10 cellular contexts compared by ENCODE assay signal in genomic region chr13:46615888-46616531, GRCh38.
DNase-seq lines count a peak whose midpoint lies in the region; ATAC-seq and TF ChIP-seq lines count a peak whose summit lies in the region.
"Had no signal": no experiment of that assay in that cellular context is flagged by ENCODE, and none has a peak within 500 bp of the region (broad histone marks: within the 10 kb centered on the region; RNA-seq: fewer than 3 reads in every experiment).

No MANE protein-coding gene starts in this region.

- H3K27me3 ChIP-seq in CD4-positive, alpha-beta T cell (ENCODE audit: control insufficient read depth, insufficient read depth, low read length), result no peaks in the 10 kb centered on the region
- H3K27me3 ChIP-seq in PC-9 (ENCODE audit: insufficient read depth, low read depth), result no peaks in the 10 kb centered on the region
- H3K27me3 ChIP-seq: neural progenitor cell had no signal

- H3K9me3 ChIP-seq in CD4-positive, alpha-beta T cell (ENCODE audit: control insufficient read depth, low read length), result no peaks in the 10 kb centered on the region
- no peaks in the 10 kb centered on the region; the same call in 1 of the 2 replicates for H3K9me3 ChIP-seq in PC-9 (ENCODE audit: insufficient read depth, low read depth)

- no peaks in the 10 kb centered on the region for H3K9me2 ChIP-seq in PC-9 (ENCODE audit: insufficient read depth)

- CTCF ChIA-PET in CD4-positive, alpha-beta T cell (lab: Charles Lee), result interaction anchor here (1.7 kb wide), 1 partner anchor 65 kb away, joined by 4 read pairs; no protein-coding TSS in a partner anchor
- CTCF ChIA-PET in PC-9 (lab: Charles Lee), result no interaction called here

- no peaks in the 10 kb centered on the region for H3K27me3 Mint-ChIP-seq in progenitor cell of endocrine pancreas
- no peaks in the 10 kb centered on the region for H3K27me3 Mint-ChIP-seq in CD4-positive, alpha-beta T cell

- H4K20me1 ChIP-seq in PC-9 (ENCODE audit: insufficient read depth), result peaks cover 10% of the 10 kb centered on the region; the same call in 1 of the 2 replicates

- H3K27ac ChIP-seq in CD4-positive, alpha-beta T cell (ENCODE audit: low read depth, low read length), result no peak overlapping the region
- no peak overlapping the region for H3K27ac ChIP-seq in PC-9
- H3K27ac ChIP-seq: neural progenitor cell had no signal

- no peaks in the 10 kb centered on the region for H3K4me1 ChIP-seq in PC-9 (replicated peaks; ENCODE audit: insufficient read depth)

- DNase-seq in AG08395 (ENCODE audit: low spot score) (peak; percentile 48), NCI-H69 (lab: John Stamatoyannopoulos, UW) (peak; percentile 6), foreskin melanocyte (peak; percentile 58), progenitor cell of endocrine pancreas (ENCODE audit: low spot score, unreplicated experiment) (no peak), DMS114 treated with DMSO at 0.1 percent for 48 hours (lab: John Stamatoyannopoulos, UW; ENCODE audit: unreplicated experiment) (no peak), SIG-M5 (lab: John Stamatoyannopoulos, UW) (no peak), PC-9 (no peak)
- DNase-seq in CD4-positive, alpha-beta T cell, result no peak
- DNase-seq: NCI-H510A had no signal

- intact Hi-C loops in CD4-positive, alpha-beta T cell (cut with DNase I, micrococcal nuclease), result no loop called here
- intact Hi-C loops in PC-9 (cut with micrococcal nuclease; ENCODE audit: unreplicated experiment), result no loop called here

- ATAC-seq in CD4-positive, alpha-beta T cell (ENCODE audit: poor library complexity), result no peak

- peak overlapping the region; percentile 2 for H3K27ac Mint-ChIP-seq in progenitor cell of endocrine pancreas
- no peak overlapping the region for H3K27ac Mint-ChIP-seq in CD4-positive, alpha-beta T cell
- H3K27ac Mint-ChIP-seq: neural progenitor cell had no signal

- H3K9me3 Mint-ChIP-seq in progenitor cell of endocrine pancreas (ENCODE audit: low read depth), result no peaks in the 10 kb centered on the region
- no peaks in the 10 kb centered on the region for H3K9me3 Mint-ChIP-seq in CD4-positive, alpha-beta T cell
- H3K9me3 Mint-ChIP-seq: neural progenitor cell had no signal

- H3K4me3 ChIP-seq in PC-9, result no peak overlapping the region
- H3K4me3 ChIP-seq: neural progenitor cell had no signal

- POLR2A ChIA-PET in CD4-positive, alpha-beta T cell (lab: Charles Lee), result no interaction called here
- POLR2A ChIA-PET in PC-9 (lab: Charles Lee; ENCODE audit: unreplicated experiment), result interaction anchor here (0.6 kb wide), 2 partner anchors 1293 to 1478 kb away, joined by 3 to 5 read pairs; no protein-coding TSS in a partner anchor

- H3K4me1 Mint-ChIP-seq in progenitor cell of endocrine pancreas (ENCODE audit: low read depth), result peaks cover 28% of the 10 kb centered on the region
- peaks cover 74% of the 10 kb centered on the region for H3K4me1 Mint-ChIP-seq in CD4-positive, alpha-beta T cell (ENCODE audit: low read depth)

- no peak for TF ChIP-seq CTCF in progenitor cell of endocrine pancreas (IDR thresholded peaks at IDR 0.05; ENCODE audit: unreplicated experiment)
- TF ChIP-seq CTCF in CD4-positive, alpha-beta T cell (IDR thresholded peaks at IDR 0.05), result no peak
- TF ChIP-seq CTCF in PC-9 (conservative IDR thresholded peaks at IDR 0.05), result no peak

- H3K79me2 ChIP-seq in PC-9 (ENCODE audit: low read depth), result peaks cover 12% of the 10 kb centered on the region; the same call in 1 of the 2 replicates

- no peaks in the 10 kb centered on the region for H3F3A ChIP-seq in PC-9 (ENCODE audit: insufficient read depth, low read depth)

- no peaks in the 10 kb centered on the region for H3K36me3 Mint-ChIP-seq in progenitor cell of endocrine pancreas (ENCODE audit: insufficient read depth)
- no peaks in the 10 kb centered on the region for H3K36me3 Mint-ChIP-seq in CD4-positive, alpha-beta T cell (ENCODE audit: low read depth)
- H3K36me3 Mint-ChIP-seq: neural progenitor cell had no signal

- H3K4me3 Mint-ChIP-seq in progenitor cell of endocrine pancreas (ENCODE audit: low read depth), result no peak overlapping the region
- no peak overlapping the region for H3K4me3 Mint-ChIP-seq in CD4-positive, alpha-beta T cell
- H3K4me3 Mint-ChIP-seq: neural progenitor cell had no signal

- no peaks in the 10 kb centered on the region for H3K36me3 ChIP-seq in PC-9 (ENCODE audit: low read depth)
- H3K36me3 ChIP-seq: neural progenitor cell had no signal

- H2AFZ ChIP-seq in PC-9, result no peak overlapping the region
- H2AFZ ChIP-seq: neural progenitor cell had no signal

- BruUV-seq in PC-9 (replicated peaks; lab: Mats Ljungman, UMichigan), result no TSS peak

- H3K4me2 ChIP-seq in PC-9, result no peak overlapping the region
- H3K4me2 ChIP-seq: neural progenitor cell had no signal

Comparison
In these comparisons a context has a peak if more than half of its experiments do, and no peak if none do; other contexts are left out.
1. DNase-seq: peak in AG08395 (single experiment), NCI-H69 (single experiment) and foreskin melanocyte (single experiment); none in progenitor cell of endocrine pancreas (single experiment), DMS114 treated with DMSO at 0.1 percent for 48 hours (single experiment), CD4-positive, alpha-beta T cell (0 of 10), SIG-M5 (single experiment) and PC-9 (0 of 2).